14 cellular contexts compared by ENCODE assay signal in the genomic region with DNA sequence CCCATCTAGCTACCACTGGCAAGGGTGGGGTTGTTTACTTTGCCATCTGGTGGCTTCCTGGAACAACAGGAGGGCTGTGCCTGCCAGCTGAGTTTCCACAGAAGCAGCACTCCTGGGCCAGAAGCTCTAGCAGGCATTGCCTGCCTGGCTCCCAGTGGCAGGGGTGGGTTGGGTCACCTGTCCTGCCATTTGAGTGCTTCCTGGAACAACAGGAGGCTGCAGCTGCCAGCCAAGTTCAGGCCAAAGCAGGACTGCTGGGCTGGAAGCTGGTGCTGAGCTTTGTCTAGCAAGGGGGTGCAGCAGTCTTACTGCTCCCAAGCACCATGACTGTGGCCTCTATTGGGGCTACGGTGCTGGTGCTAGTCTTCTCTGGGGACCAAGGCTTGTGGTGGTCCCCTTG.
DNase-seq lines count a peak whose midpoint lies in the region; ATAC-seq lines count a peak whose summit lies in the region.
"Had no signal": no experiment of that assay in that cellular context is flagged by ENCODE, and none has a peak within 500 bp of the region (broad histone marks: within the 10 kb centered on the region; RNA-seq: fewer than 3 reads in every experiment).

No MANE protein-coding gene starts in this region.

- no peaks in the 10 kb centered on the region for H3K9me3 ChIP-seq in right cardiac atrium (ENCODE audit: control insufficient read depth, low read length)

- H3K27ac ChIP-seq in right cardiac atrium (ENCODE audit: low read length) = no peak overlapping the region
- H3K27ac ChIP-seq: C4-2B had no signal

- intact Hi-C loops in right cardiac atrium (cut with DNase I) = no loop called here

- ATAC-seq in right cardiac atrium (peak in 1 of 2 donors; percentile 19), GM19455 (IDR thresholded peaks at IDR 0.05; ENCODE audit: unreplicated experiment) (no peak)
- ATAC-seq: HepG2, T-cell had no signal

- peaks cover 3% of the 10 kb centered on the region for H3K4me1 ChIP-seq in right cardiac atrium (ENCODE audit: control insufficient read depth, insufficient read depth, low read length)

- no peaks in the 10 kb centered on the region for H3K27me3 ChIP-seq in right cardiac atrium (ENCODE audit: control insufficient read depth, insufficient read depth)
- H3K27me3 ChIP-seq: MG63 had no signal

- 91% methylated on average over 1 of the region's 1 CpG for WGBS in right cardiac atrium

- peak; percentile 20 for DNase-seq in NCI-H748 (lab: John Stamatoyannopoulos, UW; ENCODE audit: unreplicated experiment)
- no peak for DNase-seq in NCI-H748 treated with DMSO at 0.1 percent for 48 hours (lab: John Stamatoyannopoulos, UW)
- peak; percentile 32 for DNase-seq in HT-29 (ENCODE audit: low spot score)
- DNase-seq in NCI-H524 treated with DMSO at 0.1 percent for 48 hours (lab: John Stamatoyannopoulos, UW) = peak; percentile 47
- peak in 2 of 3 donors; percentile 9 to 40 for DNase-seq in right cardiac atrium
- no peak for DNase-seq in NCI-H446 (lab: John Stamatoyannopoulos, UW)
- DNase-seq in NCI-H146 (lab: John Stamatoyannopoulos, UW) = no peak
- DNase-seq: MG63, NCI-H1105, NCI-H226, T-cell had no signal

- H3K4me3 ChIP-seq in right cardiac atrium (ENCODE audit: low read length) = no peak overlapping the region
- H3K4me3 ChIP-seq: MG63 had no signal

Comparison
In these comparisons a context has a peak if more than half of its experiments do, and no peak if none do; other contexts are left out.
1. DNase-seq: peak in NCI-H748 (single experiment), HT-29 (single experiment), NCI-H524 treated with DMSO at 0.1 percent for 48 hours (single experiment) and right cardiac atrium (2 of 3); none in NCI-H748 treated with DMSO at 0.1 percent for 48 hours (single experiment), NCI-H446 (0 of 2) and NCI-H146 (single experiment).